ENCODE assay signal across 9 cellular contexts in genomic region chr11:64318694-64319420, GRCh38. TPM values are rescaled to one million over a fixed set of nuclear protein-coding genes. Genes with fewer than 3 reads are reported as not detected.
A peak's percentile ranks its signal among the peaks of the same experiment; 100 is the strongest.
DNase-seq lines count a peak whose midpoint lies in the region; ATAC-seq and TF ChIP-seq lines count a peak whose summit lies in the region.
"Had no signal": no experiment of that assay in that cellular context is flagged by ENCODE, and none has a peak within 500 bp of the region (broad histone marks: within the 10 kb centered on the region; RNA-seq: fewer than 3 reads in every experiment).

No MANE protein-coding gene starts in this region.

- no peak overlapping the region for H2AK5ac ChIP-seq in H9 (ENCODE audit: insufficient read length, low read length)

- H3K4me1 ChIP-seq in H9 (ENCODE audit: insufficient read depth, low read length) (no peaks in the 10 kb centered on the region), skeletal muscle satellite cell (ENCODE audit: control insufficient read depth, insufficient read depth, low read length) (peaks cover 16% of the 10 kb centered on the region)

- no peak overlapping the region for H3K9ac ChIP-seq in H9 (ENCODE audit: extremely low read depth, insufficient read length, low read length)
- H3K9ac ChIP-seq in skeletal muscle satellite cell (ENCODE audit: low read depth, low read length) = peak overlapping the region; percentile 97

- H3K9me3 ChIP-seq in H9 (ENCODE audit: control insufficient read depth, low read depth, low read length) (no peaks in the 10 kb centered on the region), skeletal muscle satellite cell (replicated peaks; ENCODE audit: low read length) (no peaks in the 10 kb centered on the region)

- peaks cover 40% of the 10 kb centered on the region for H3K36me3 ChIP-seq in skeletal muscle satellite cell (ENCODE audit: insufficient read depth, low read length)

- no peak overlapping the region for H3K23ac ChIP-seq in H9 (ENCODE audit: insufficient read length, low read depth, low read length)

- H3K27me3 ChIP-seq in H9 (ENCODE audit: insufficient read depth, low read length) (no peaks in the 10 kb centered on the region), skeletal muscle satellite cell (ENCODE audit: control insufficient read depth, insufficient read depth, low read length) (no peaks in the 10 kb centered on the region)

- ATAC-seq in GM21515 (IDR thresholded peaks at IDR 0.05; ENCODE audit: unreplicated experiment) = no peak
- no peak for ATAC-seq in HG02610 (IDR thresholded peaks at IDR 0.05; ENCODE audit: unreplicated experiment)
- no peak for ATAC-seq in GM18505 (IDR thresholded peaks at IDR 0.05; ENCODE audit: unreplicated experiment)

- H3K27ac ChIP-seq in H9 (ENCODE audit: insufficient read length, low read depth, low read length) (no peak overlapping the region), VCaP (peak overlapping the region; percentile 100)

- peak overlapping the region; percentile 59 to 99 (median 89); a peak in 6 of 7 replicates for H3K27ac Mint-ChIP-seq in H9
- peak overlapping the region; percentile 98 for H3K27ac Mint-ChIP-seq in glutamatergic neuron (ENCODE audit: unreplicated experiment)

- H2BK12ac ChIP-seq in H9 (ENCODE audit: insufficient read length, low read depth, low read length) = no peak overlapping the region

- H3K4ac ChIP-seq in H9 (ENCODE audit: low read depth, low read length) = no peak overlapping the region

- H2BK20ac ChIP-seq in H9 (ENCODE audit: low read depth, low read length, poor library complexity, severe bottlenecking) = no peak overlapping the region

- no peak overlapping the region for H3K18ac ChIP-seq in H9 (ENCODE audit: insufficient read length, low read depth, low read length)

- peaks cover 25 to 44% (median 43%) of the 10 kb centered on the region in 3 experiments; a peak in 6 of 7 replicates for H3K36me3 Mint-ChIP-seq in H9 (ENCODE audit: insufficient read depth in 1 of 3, low read depth in 3 of 3)
- H3K36me3 Mint-ChIP-seq in glutamatergic neuron (ENCODE audit: unreplicated experiment) = peaks cover 4% of the 10 kb centered on the region

- H4K8ac ChIP-seq in H9 (replicated peaks; ENCODE audit: insufficient read length, low read depth, low read length) = no peak overlapping the region

- no peak overlapping the region for H4K5ac ChIP-seq in H9 (ENCODE audit: insufficient read length, low read depth, low read length)

- peak overlapping the region; percentile 90 to 93 for H3K4me3 Mint-ChIP-seq in H9
- H3K4me3 Mint-ChIP-seq in glutamatergic neuron (ENCODE audit: unreplicated experiment) = peak overlapping the region; percentile 95

- DNase-seq in H9 = no peak
- DNase-seq in glutamatergic neuron = no peak
- no peak for DNase-seq in LoVo (ENCODE audit: low spot score)

- peak overlapping the region; percentile 82 for H3K4me3 ChIP-seq in skeletal muscle satellite cell (ENCODE audit: low read length)

- H2BK5ac ChIP-seq in H9 (ENCODE audit: insufficient read length, low read length) = no peak overlapping the region

- H3K27me3 Mint-ChIP-seq in H9 (ENCODE audit: low read depth) (no peaks in the 10 kb centered on the region), glutamatergic neuron (ENCODE audit: unreplicated experiment) (peaks cover 17% of the 10 kb centered on the region)

- H2BK15ac ChIP-seq in H9 (ENCODE audit: low read depth, low read length) = no peak overlapping the region

- H3K9me3 Mint-ChIP-seq in H9 = no peaks in the 10 kb centered on the region
- peaks cover 12% of the 10 kb centered on the region for H3K9me3 Mint-ChIP-seq in glutamatergic neuron (ENCODE audit: unreplicated experiment)

- no peak overlapping the region for H4K91ac ChIP-seq in H9 (ENCODE audit: insufficient read length, low read depth, low read length)

- H3K23me2 ChIP-seq in H9 (ENCODE audit: insufficient read length, low read depth, low read length, poor library complexity, severe bottlenecking) = peaks cover 3% of the 10 kb centered on the region

- H3K4me2 ChIP-seq in H9 (ENCODE audit: insufficient read depth, insufficient read length, low read length) (peak overlapping the region; percentile 65), skeletal muscle satellite cell (ENCODE audit: low read length) (peak overlapping the region; percentile 100)

- H3K4me1 Mint-ChIP-seq in H9 (peaks cover 18 to 25% of the 10 kb centered on the region in 2 experiments), glutamatergic neuron (ENCODE audit: low read depth, unreplicated experiment) (peaks cover 21% of the 10 kb centered on the region)

- no peak for TF ChIP-seq POLR2A in GM18505 (IDR thresholded peaks at IDR 0.05; ENCODE audit: borderline replicate concordance, extremely low read depth, insufficient read depth, insufficient read length)

- TF ChIP-seq CTCF in H9 (conservative IDR thresholded peaks at IDR 0.05) (no peak), VCaP (conservative IDR thresholded peaks at IDR 0.05) (no peak), glutamatergic neuron (IDR thresholded peaks at IDR 0.05; ENCODE audit: partially characterized antibody, unreplicated experiment) (no peak)

- peak overlapping the region; percentile 10; the same call in 1 of the 2 replicates for H3K14ac ChIP-seq in H9 (ENCODE audit: insufficient read depth, low read length)

- no peaks in the 10 kb centered on the region for H3K79me1 ChIP-seq in H9 (ENCODE audit: insufficient read depth, low read depth, low read length, poor library complexity, severe bottlenecking)

- no peaks in the 10 kb centered on the region for H3K79me2 ChIP-seq in H9 (ENCODE audit: insufficient read depth, low read length)

- H4K20me1 ChIP-seq in H9 (ENCODE audit: control insufficient read depth, insufficient read depth, insufficient read length) = peaks cover 2% of the 10 kb centered on the region

- WGBS in H9 (ENCODE audit: extremely low coverage, insufficient read length, low lambda C conversion rate) = no CpG with 5 or more reads among the region's 18 CpGs

- no peak overlapping the region for H2BK120ac ChIP-seq in H9 (ENCODE audit: low read depth, low read length, poor library complexity, severe bottlenecking)

- H3T11ph ChIP-seq in H9 (ENCODE audit: low read length) = no peak overlapping the region

- no peak overlapping the region for H2AFZ ChIP-seq in H9 (ENCODE audit: low read length)

- H3K56ac ChIP-seq in H9 (ENCODE audit: insufficient read length, low read depth, low read length) = no peak overlapping the region

RNA-seq across cellular contexts. Expression of gene PRDX5, which starts 0.9 kb away (rescaled TPM):
- total RNA-seq in H9 (2021) (225 and 228 TPM in 2 replicates), glutamatergic neuron (ENCODE audit: unreplicated experiment) (418 TPM)
- total RNA-seq in skeletal muscle satellite cell (2012; rRNA removed) = 128 and 144 TPM in 2 replicates

RNA-seq across cellular contexts. Expression of gene TRMT112, which starts 1.5 kb away (rescaled TPM):
- total RNA-seq in H9 (2021) (315 and 341 TPM in 2 replicates), glutamatergic neuron (ENCODE audit: unreplicated experiment) (93.1 TPM)
- 182 and 236 TPM in 2 replicates for total RNA-seq in skeletal muscle satellite cell (2012; rRNA removed)

RNA-seq across cellular contexts. Expression of gene ESRRA, which starts 13.5 kb away (rescaled TPM):
- total RNA-seq in H9 (2021) (42.3 and 44.0 TPM in 2 replicates), glutamatergic neuron (ENCODE audit: unreplicated experiment) (69.9 TPM)
- 35.5 and 38.0 TPM in 2 replicates for total RNA-seq in skeletal muscle satellite cell (2012; rRNA removed)

RNA-seq across cellular contexts. Expression of gene CATSPERZ, which starts 18.7 kb away (rescaled TPM):
- 0.92 and 1.3 TPM in 2 replicates for total RNA-seq in H9 (2021)
- total RNA-seq in glutamatergic neuron (ENCODE audit: unreplicated experiment) = not detected
- total RNA-seq in skeletal muscle satellite cell (2012; rRNA removed) = not detected in 2 replicates
- total RNA-seq: myocyte had no signal

RNA-seq across cellular contexts. Expression of gene CCDC88B, which starts 21.1 kb away (rescaled TPM):
- total RNA-seq in H9 (2021) (11.2 and 12.2 TPM in 2 replicates), glutamatergic neuron (ENCODE audit: unreplicated experiment) (83.6 TPM)
- 1.5 and 2.0 TPM in 2 replicates for total RNA-seq in skeletal muscle satellite cell (2012; rRNA removed)
